ENCODE assay signal across 1 cellular context in genomic region chr6:13422601-13423247, GRCh38.
TF ChIP-seq lines count a peak whose summit lies in the region.

No MANE protein-coding gene starts in this region.

TF ChIP-seq in HepG2, 621 proteins besides CTCF, POLR2A, EP300 and RAD21 (continued from another document):
- TF ChIP-seq MAFG (CRISPR knock-in tag; IDR thresholded peaks at IDR 0.05): no peak
- no peak for TF ChIP-seq BORCS8-MEF2B (CRISPR knock-in tag; IDR thresholded peaks at IDR 0.05)
- TF ChIP-seq ZBTB4 (CRISPR knock-in tag; IDR thresholded peaks at IDR 0.05; ENCODE audit: borderline replicate concordance): no peak
- no peak for TF ChIP-seq PAX8 (CRISPR knock-in tag; IDR thresholded peaks at IDR 0.05; ENCODE audit: borderline replicate concordance)
- no peak for TF ChIP-seq ZSCAN5A (CRISPR knock-in tag; IDR thresholded peaks at IDR 0.05; ENCODE audit: borderline replicate concordance)
TF ChIP-seq in HepG2: peak in this region for 0.
